Comparison of ENCODE assay signal across 8 cellular contexts in genomic region chr4:139815646-139816601, GRCh38.
A peak's percentile ranks its signal among the peaks of the same experiment; 100 is the strongest.
DNase-seq lines count a peak whose midpoint lies in the region; ATAC-seq, FAIRE-seq and TF ChIP-seq lines count a peak whose summit lies in the region.

No MANE protein-coding gene starts in this region.

- no peak for TF ChIP-seq POLR2A in endothelial cell of umbilical vein (IDR thresholded peaks at IDR 0.05; ENCODE audit: low read depth, low read length)

- TF ChIP-seq CTCF in endothelial cell of umbilical vein (IDR thresholded peaks at IDR 0.05; ENCODE audit: extremely low read depth in 1 of 2, insufficient read depth in 1 of 2, low read depth in 1 of 2, low read length in 2 of 2), result no peak

- DNase-seq in H7 (peak; percentile 42), endothelial cell of umbilical vein (ENCODE audit: low read depth, low spot score) (peak; percentile 94), urothelium cell line (ENCODE audit: low spot score) (peak; percentile 64), small intestine (no peak), NCI-H2196 (lab: John Stamatoyannopoulos, UW; ENCODE audit: unreplicated experiment) (no peak)

- H3K36me3 ChIP-seq in H7 (replicated peaks; ENCODE audit: control insufficient read depth, insufficient read depth, low read length), result no peaks in the 10 kb centered on the region
- H3K36me3 ChIP-seq in endothelial cell of umbilical vein (ENCODE audit: control insufficient read depth in 2 of 2, extremely low read depth in 1 of 2, insufficient read depth in 2 of 2, low read length in 2 of 2), result no peaks in the 10 kb centered on the region
- H3K36me3 ChIP-seq in muscle layer of duodenum (ENCODE audit: control insufficient read depth in 1 of 2, insufficient read depth in 2 of 2, low read length in 2 of 2), result no peaks in the 10 kb centered on the region
- no peaks in the 10 kb centered on the region for H3K36me3 ChIP-seq in small intestine (ENCODE audit: control insufficient read depth in 2 of 2, insufficient read depth in 2 of 2, low read length in 2 of 2)

- POLR2A ChIA-PET in endothelial cell of umbilical vein (lab: Charles Lee), result no interaction called here

- peak overlapping the region; percentile 29 for H3K4me3 ChIP-seq in H7 (ENCODE audit: insufficient read depth, low read depth, low read length)
- peak overlapping the region in 2 of 3 experiments; percentile 31 to 53 for H3K4me3 ChIP-seq in endothelial cell of umbilical vein (replicated peaks in 1 of 3; ENCODE audit: insufficient read depth in 1 of 3, low read depth in 1 of 3, low read length in 3 of 3)
- peak overlapping the region; percentile 52 to 55 for H3K4me3 ChIP-seq in muscle layer of duodenum (ENCODE audit: low read depth in 1 of 2, low read length in 2 of 2)
- H3K4me3 ChIP-seq in small intestine (ENCODE audit: low read depth in 1 of 2, low read length in 2 of 2), result no peak overlapping the region

- TSS peak; percentile 91 for BruUV-seq in endothelial cell of umbilical vein (replicated peaks; lab: Mats Ljungman, UMichigan)

- H3K9ac ChIP-seq in endothelial cell of umbilical vein (replicated peaks; ENCODE audit: extremely low read depth, insufficient read depth, low read length), result peak overlapping the region; percentile 55

- H3K79me2 ChIP-seq in endothelial cell of umbilical vein (ENCODE audit: control insufficient read depth, insufficient read depth, low read length), result no peaks in the 10 kb centered on the region

- H3K4me2 ChIP-seq in endothelial cell of umbilical vein (ENCODE audit: insufficient read depth, low read length), result peak overlapping the region; percentile 39

- intact Hi-C loops in endothelial cell of umbilical vein (cut with micrococcal nuclease), result loop anchor here (1.0 to 5.0 kb wide), 5 partner anchors 49 to 276 kb away; no protein-coding TSS in a partner anchor

- peak; percentile 89 for FAIRE-seq in endothelial cell of umbilical vein (lab: Jason Lieb, UNC)
- peak; percentile 13 for FAIRE-seq in urothelium cell line (lab: Jason Lieb, UNC)
- FAIRE-seq in small intestine (lab: Jason Lieb, UNC), result no peak

- no peaks in the 10 kb centered on the region for H4K20me1 ChIP-seq in endothelial cell of umbilical vein (replicated peaks; ENCODE audit: control insufficient read depth, extremely low read depth, insufficient read depth, low read length)

- dilution Hi-C loops in endothelial cell of umbilical vein (cut with MboI; ENCODE audit: extremely low pct_ligation_motif_present, low sequenced_read_pairs), result no loop called here

- H2AFZ ChIP-seq in endothelial cell of umbilical vein (ENCODE audit: low read depth, low read length), result peak overlapping the region; percentile 2

- 49 to 83% (median 73%) methylated on average over 24 of the region's 24 CpGs for WGBS in small intestine, 3 donors

- no peak for ATAC-seq in GM21717 (IDR thresholded peaks at IDR 0.05; ENCODE audit: unreplicated experiment)

- no peaks in the 10 kb centered on the region for H3K9me1 ChIP-seq in endothelial cell of umbilical vein (replicated peaks; ENCODE audit: control insufficient read depth, extremely low read depth, insufficient read depth, low read length)

- peak overlapping the region; percentile 61 for H3K27ac ChIP-seq in endothelial cell of umbilical vein (ENCODE audit: insufficient read depth, low read depth, low read length)
- peak overlapping the region; percentile 65 for H3K27ac ChIP-seq in muscle layer of duodenum (ENCODE audit: low read length)
- peak overlapping the region in 1 of 2 donors; percentile 28 for H3K27ac ChIP-seq in small intestine (ENCODE audit: low read depth in 1 of 2, low read length in 1 of 2)

- CTCF ChIA-PET in endothelial cell of umbilical vein (lab: Charles Lee), result interaction anchor here (0.5 to 2.6 kb wide), 5 partner anchors 24 to 231 kb away, joined by 3 to 8 read pairs (median 6); no protein-coding TSS in a partner anchor

- H3K9me3 ChIP-seq in endothelial cell of umbilical vein (replicated peaks; ENCODE audit: control insufficient read depth, insufficient read depth, low read length) (no peaks in the 10 kb centered on the region), muscle layer of duodenum (ENCODE audit: control insufficient read depth in 1 of 2, low read length in 2 of 2) (peaks cover under 1 to 1% of the 10 kb centered on the region in 2 donors), small intestine (ENCODE audit: control insufficient read depth, low read depth) (no peaks in the 10 kb centered on the region)

- peaks cover 22% of the 10 kb centered on the region for H3K4me1 ChIP-seq in endothelial cell of umbilical vein (ENCODE audit: control insufficient read depth, extremely low read depth, insufficient read depth, low read length)
- H3K4me1 ChIP-seq in muscle layer of duodenum (ENCODE audit: control insufficient read depth in 1 of 2, insufficient read depth in 2 of 2, low read length in 2 of 2), result peaks cover 0 to 17% of the 10 kb centered on the region in 2 donors
- H3K4me1 ChIP-seq in small intestine (ENCODE audit: control insufficient read depth in 2 of 2, insufficient read depth in 1 of 2, low read depth in 1 of 2, low read length in 1 of 2), result peaks cover 0 to 4% of the 10 kb centered on the region in 2 donors

- H3K27me3 ChIP-seq in H7 (ENCODE audit: control insufficient read depth, insufficient read depth, low read length), result no peaks in the 10 kb centered on the region
- H3K27me3 ChIP-seq in endothelial cell of umbilical vein (ENCODE audit: control insufficient read depth in 2 of 2, insufficient read depth in 2 of 2, low read length in 2 of 2), result no peaks in the 10 kb centered on the region
- no peaks in the 10 kb centered on the region for H3K27me3 ChIP-seq in muscle layer of duodenum (ENCODE audit: low read depth, low read length)
- no peaks in the 10 kb centered on the region for H3K27me3 ChIP-seq in small intestine (ENCODE audit: control insufficient read depth in 2 of 2, insufficient read depth in 2 of 2, low read length in 2 of 2)

TF ChIP-seq in PFSK-1, 5 proteins besides CTCF, POLR2A, EP300 and RAD21:
- TF ChIP-seq FOXP2 (optimal IDR thresholded peaks at IDR 0.05; ENCODE audit: borderline replicate concordance, extremely low read depth, extremely low read length, insufficient read depth), result peak; percentile 71
- no peak for TF ChIP-seq POLR2AphosphoS5 (IDR thresholded peaks at IDR 0.05; ENCODE audit: low read depth, low read length)

TF ChIP-seq in endothelial cell of umbilical vein, 7 proteins besides CTCF, POLR2A, EP300 and RAD21:
- TF ChIP-seq GATA2 (IDR thresholded peaks at IDR 0.05; ENCODE audit: insufficient read depth, insufficient read length, low read depth, low read length) (peak; percentile 31), MAX (IDR thresholded peaks at IDR 0.05; ENCODE audit: insufficient read depth, insufficient read length) (no peak), JUN (IDR thresholded peaks at IDR 0.05; ENCODE audit: borderline replicate concordance, insufficient read depth, insufficient read length, low read depth) (peak; percentile 71), FOS (IDR thresholded peaks at IDR 0.05; ENCODE audit: borderline replicate concordance, insufficient read depth, low read length) (peak; percentile 97), MYC (IDR thresholded peaks at IDR 0.05; ENCODE audit: low read depth, low read length) (no peak), POLR2AphosphoS5 (IDR thresholded peaks at IDR 0.05; ENCODE audit: insufficient read depth, low read depth, low read length) (peak; percentile 61), EZH2 (IDR thresholded peaks at IDR 0.05; ENCODE audit: borderline replicate concordance, low read depth, low read length, severe bottlenecking) (no peak)

Comparison
In these comparisons a context has a peak if more than half of its experiments do, and no peak if none do; other contexts are left out.
1. DNase-seq: peak in H7 (single experiment), endothelial cell of umbilical vein (single experiment) and urothelium cell line (single experiment); none in small intestine (single experiment) and NCI-H2196 (single experiment).
2. H3K4me3 ChIP-seq: peak in H7 (single experiment), endothelial cell of umbilical vein (2 of 3) and muscle layer of duodenum (2 of 2); none in small intestine (0 of 2).